ENCODE assay signal across 8 cellular contexts in the genomic region with DNA sequence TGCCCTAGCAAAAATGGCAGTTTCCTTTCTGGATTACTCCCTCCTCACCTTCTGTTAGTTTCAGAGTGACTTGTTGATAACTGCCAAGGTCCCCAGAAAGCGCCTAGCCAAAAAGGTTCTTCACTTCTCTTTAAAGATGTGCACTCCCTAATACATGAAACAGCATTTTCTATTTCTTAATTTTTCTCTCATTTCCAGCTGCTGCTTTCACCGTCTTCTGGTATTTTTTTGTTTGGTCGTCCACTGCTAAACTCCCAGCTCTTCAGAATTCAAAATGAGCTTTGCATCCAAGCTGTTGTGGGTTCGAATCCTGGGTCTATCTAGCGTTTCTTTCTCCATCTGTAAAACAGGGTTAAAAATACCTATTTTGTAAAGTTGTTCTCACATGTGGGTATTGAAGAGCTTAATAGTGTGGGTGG. TPM values are rescaled to one million over a fixed set of nuclear protein-coding genes. Genes with fewer than 3 reads are reported as not detected.
DNase-seq lines count a peak whose midpoint lies in the region; ATAC-seq and TF ChIP-seq lines count a peak whose summit lies in the region.

No MANE protein-coding gene starts in this region.

- H3K9ac ChIP-seq in DND-41 (ENCODE audit: low read depth, low read length) (peak overlapping the region; percentile 74), trophoblast cell (ENCODE audit: low read length) (no peak overlapping the region)

- 23 to 31% methylated on average over 5 of the region's 5 CpGs for WGBS in esophagus, 2 donors
- WGBS in trophoblast cell (ENCODE audit: extremely low coverage, insufficient coverage, insufficient read length), result no CpG with 5 or more reads among the region's 5 CpGs

- no peak overlapping the region for H4K12ac ChIP-seq in trophoblast cell (ENCODE audit: low read depth, low read length)

- H3K79me2 ChIP-seq in DND-41 (ENCODE audit: insufficient read depth, low read length) (peaks cover 32% of the 10 kb centered on the region), trophoblast cell (ENCODE audit: control insufficient read depth, insufficient read depth, low read length, poor library complexity) (peaks cover 4% of the 10 kb centered on the region)

- no peak overlapping the region for H2AK5ac ChIP-seq in trophoblast cell (ENCODE audit: low read length)

- H4K8ac ChIP-seq in trophoblast cell (ENCODE audit: low read depth, low read length), result peak overlapping the region; percentile 8

- DNase-seq in DND-41 (no peak), RWPE2 (ENCODE audit: low spot score) (no peak), trophoblast cell (no peak), amygdala (lab: John Stamatoyannopoulos, UW) (no peak), AG20443 (ENCODE audit: low spot score) (no peak), SK-N-DZ (ENCODE audit: low spot score) (no peak)
- DNase-seq in stimulated activated CD4-positive, alpha-beta T cell treated with anti-CD3 and anti-CD28 coated beads, Interleukin-12 subunit alpha, Interleukin-12 subunit beta, amount 100 ng/mL, for 4 hours, result no peak

- H3K36me3 ChIP-seq in DND-41 (ENCODE audit: insufficient read depth, low read length), result no peaks in the 10 kb centered on the region; the same call in 1 of the 2 replicates
- H3K36me3 ChIP-seq in RWPE2 (ENCODE audit: low read depth), result no peaks in the 10 kb centered on the region
- no peaks in the 10 kb centered on the region for H3K36me3 ChIP-seq in esophagus (ENCODE audit: control insufficient read depth in 2 of 2, insufficient read depth in 2 of 2, low read length in 1 of 2)
- H3K36me3 ChIP-seq in trophoblast cell (ENCODE audit: control insufficient read depth in 1 of 2, insufficient read depth in 2 of 2, low read length in 2 of 2), result no peaks in the 10 kb centered on the region

- H3K4me3 ChIP-seq in DND-41 (ENCODE audit: low read depth in 1 of 2, low read length in 2 of 2), result peak overlapping the region; percentile 41 to 67; a peak in 3 of 4 replicates
- H3K4me3 ChIP-seq in RWPE2 (ENCODE audit: severe bottlenecking), result peak overlapping the region; percentile 74
- H3K4me3 ChIP-seq in esophagus (ENCODE audit: low read depth in 1 of 2, low read length in 2 of 2), result peak overlapping the region in 1 of 2 donors; percentile 78
- no peak overlapping the region for H3K4me3 ChIP-seq in trophoblast cell (ENCODE audit: low read depth, low read length)

- peak overlapping the region; percentile 66 for H3K27ac ChIP-seq in DND-41 (ENCODE audit: low read length)
- peak overlapping the region; percentile 57 for H3K27ac ChIP-seq in RWPE2 (ENCODE audit: poor library complexity, severe bottlenecking)
- peak overlapping the region; percentile 98 to 99 for H3K27ac ChIP-seq in esophagus (ENCODE audit: low read depth in 2 of 2, low read length in 1 of 2)
- no peak overlapping the region for H3K27ac ChIP-seq in trophoblast cell (ENCODE audit: low read depth, low read length)

- H2BK12ac ChIP-seq in trophoblast cell (ENCODE audit: low read length), result no peak overlapping the region

- no peaks in the 10 kb centered on the region for H4K20me1 ChIP-seq in DND-41 (ENCODE audit: insufficient read depth, low read length)

- H3K4ac ChIP-seq in trophoblast cell (ENCODE audit: low read depth, low read length), result no peak overlapping the region

- no peak overlapping the region for H3K14ac ChIP-seq in trophoblast cell (ENCODE audit: low read length)

- H3K4me1 ChIP-seq in DND-41 (ENCODE audit: insufficient read depth, low read length), result peaks cover 26% of the 10 kb centered on the region
- no peaks in the 10 kb centered on the region for H3K4me1 ChIP-seq in RWPE2 (ENCODE audit: insufficient read depth, poor library complexity, severe bottlenecking)
- no peaks in the 10 kb centered on the region for H3K4me1 ChIP-seq in esophagus (ENCODE audit: control insufficient read depth in 2 of 2, insufficient read depth in 2 of 2, low read length in 1 of 2)
- no peaks in the 10 kb centered on the region for H3K4me1 ChIP-seq in trophoblast cell (ENCODE audit: control insufficient read depth in 1 of 2, insufficient read depth in 2 of 2, low read length in 2 of 2)

- no peaks in the 10 kb centered on the region for H3K9me3 ChIP-seq in DND-41 (ENCODE audit: insufficient read depth, low read length, severe bottlenecking)
- no peaks in the 10 kb centered on the region for H3K9me3 ChIP-seq in RWPE2 (ENCODE audit: severe bottlenecking)
- H3K9me3 ChIP-seq in esophagus (ENCODE audit: control insufficient read depth in 2 of 2, insufficient read depth in 1 of 2, low read depth in 1 of 2, low read length in 1 of 2), result no peaks in the 10 kb centered on the region
- H3K9me3 ChIP-seq in trophoblast cell (ENCODE audit: insufficient read depth, low read depth, low read length), result peaks cover 2% of the 10 kb centered on the region

- TF ChIP-seq CTCF in DND-41 (IDR thresholded peaks at IDR 0.05; ENCODE audit: borderline replicate concordance, extremely low read depth, low read length, poor library complexity, severe bottlenecking), result no peak
- no peak for TF ChIP-seq CTCF in RWPE2 (IDR thresholded peaks at IDR 0.05; ENCODE audit: poor library complexity, severe bottlenecking)

- H3K79me1 ChIP-seq in trophoblast cell (ENCODE audit: low read length), result peaks cover 4% of the 10 kb centered on the region

- ATAC-seq in DND-41 (ENCODE audit: insufficient read depth, low read depth), result no peak
- no peak for ATAC-seq in RWPE2 (ENCODE audit: low read depth)

- H3K23ac ChIP-seq in trophoblast cell (ENCODE audit: low read length), result no peak overlapping the region

- H3K4me2 ChIP-seq in DND-41 (ENCODE audit: insufficient read depth, low read length) (peak overlapping the region; percentile 80), trophoblast cell (ENCODE audit: low read length) (peak overlapping the region; percentile 93)

- peak overlapping the region; percentile 90 for H2AFZ ChIP-seq in DND-41 (ENCODE audit: low read depth, low read length)
- no peak overlapping the region for H2AFZ ChIP-seq in trophoblast cell (ENCODE audit: insufficient read depth, low read length, poor library complexity)

- H2BK120ac ChIP-seq in trophoblast cell (ENCODE audit: insufficient read depth, low read length, poor library complexity), result no peak overlapping the region

- H3K27me3 ChIP-seq in DND-41 (ENCODE audit: insufficient read depth, low read length, poor library complexity) (no peaks in the 10 kb centered on the region), RWPE2 (ENCODE audit: insufficient read depth, poor library complexity, severe bottlenecking) (no peaks in the 10 kb centered on the region), esophagus (ENCODE audit: control insufficient read depth in 1 of 2, insufficient read depth in 2 of 2, low read length in 2 of 2) (no peaks in the 10 kb centered on the region), trophoblast cell (ENCODE audit: insufficient read depth, low read length) (no peaks in the 10 kb centered on the region)

- peak overlapping the region; percentile 2 for H4K91ac ChIP-seq in trophoblast cell (ENCODE audit: low read depth, low read length)

- H2BK5ac ChIP-seq in trophoblast cell (ENCODE audit: low read depth, low read length, poor library complexity), result no peak overlapping the region

- H3K18ac ChIP-seq in trophoblast cell (ENCODE audit: low read length), result no peak overlapping the region

RNA-seq across cellular contexts. Expression of gene BORCS5, which starts 0.4 kb away (rescaled TPM):
- polyA plus RNA-seq in esophagus, result 10 to 100 TPM in 1 of 2 donors, 1 to 10 TPM in 1; 2.6 to 11.1 TPM
- 5.6 and 6.3 TPM in 2 replicates for polyA plus RNA-seq in trophoblast cell (2013)
- 11.0 and 12.2 TPM in 2 replicates for polyA plus RNA-seq in SK-N-DZ (2014; cell fraction: cytosol; rRNA removed)
- 1.4 and 13.1 TPM in 2 replicates for polyA plus RNA-seq in SK-N-DZ (2014; cell fraction: nucleus; rRNA removed)

RNA-seq across cellular contexts. Expression of gene MANSC1, which starts 6.4 kb away (rescaled TPM):
- 10 to 100 TPM; 13.7 to 26.5 TPM for polyA plus RNA-seq in esophagus
- 4.2 and 4.3 TPM in 2 replicates for polyA plus RNA-seq in trophoblast cell (2013)
- 7.1 and 8.1 TPM in 2 replicates for polyA plus RNA-seq in SK-N-DZ (2014; cell fraction: cytosol; rRNA removed)
- polyA plus RNA-seq in SK-N-DZ (2014; cell fraction: nucleus; rRNA removed), result 2.5 and 3.2 TPM in 2 replicates
